ENCODE assay signal across 12 cellular contexts in genomic region chr22:21623402-21623970, GRCh38. TPM values are rescaled to one million over a fixed set of nuclear protein-coding genes. Genes with fewer than 3 reads are reported as not detected.
A peak's percentile ranks its signal among the peaks of the same experiment; 100 is the strongest.
DNase-seq lines count a peak whose midpoint lies in the region; ATAC-seq and TF ChIP-seq lines count a peak whose summit lies in the region.
"Had no signal": no experiment of that assay in that cellular context is flagged by ENCODE, and none has a peak within 500 bp of the region (broad histone marks: within the 10 kb centered on the region; RNA-seq: fewer than 3 reads in every experiment).

No MANE protein-coding gene starts in this region.

- H3K23ac ChIP-seq in neuronal stem cell (ENCODE audit: low read depth, low read length, poor library complexity), result peak overlapping the region; percentile 68

- no peaks in the 10 kb centered on the region for H3K27me3 ChIP-seq in AG04450 (ENCODE audit: control insufficient read depth, insufficient read depth, low read length)
- H3K27me3 ChIP-seq in HUES48 (ENCODE audit: control insufficient read depth, insufficient read depth, low read length), result no peaks in the 10 kb centered on the region
- H3K27me3 ChIP-seq in breast epithelium, result no peaks in the 10 kb centered on the region
- no peaks in the 10 kb centered on the region for H3K27me3 ChIP-seq in neuronal stem cell (ENCODE audit: control insufficient read depth in 3 of 3, insufficient read depth in 3 of 3, low read depth in 1 of 3, low read length in 3 of 3)
- no peaks in the 10 kb centered on the region for H3K27me3 ChIP-seq in naive thymus-derived CD4-positive, alpha-beta T cell (ENCODE audit: control insufficient read depth in 2 of 2, insufficient read depth in 2 of 2, low read length in 2 of 2)
- H3K27me3 ChIP-seq: hepatocyte had no signal

- H3K79me1 ChIP-seq in neuronal stem cell (ENCODE audit: low read depth, low read length), result peaks cover 10% of the 10 kb centered on the region

- no peak overlapping the region for H2BK12ac ChIP-seq in neuronal stem cell (ENCODE audit: low read length)

- no peak for ATAC-seq in naive thymus-derived CD4-positive, alpha-beta T cell
- ATAC-seq in activated CD8-positive, alpha-beta T cell treated with anti-CD3 and anti-CD28 coated beads for 36 hours, result no peak

- H3K4ac ChIP-seq in neuronal stem cell (ENCODE audit: low read length), result no peak overlapping the region

- intact Hi-C loops in breast epithelium (cut with DNase I; ENCODE audit: low total_unique reads), result no loop called here
- intact Hi-C loops in lower leg skin (cut with DNase I; ENCODE audit: low total_unique reads), result no loop called here
- intact Hi-C loops in naive thymus-derived CD4-positive, alpha-beta T cell (cut with micrococcal nuclease), result no loop called here
- intact Hi-C loops in activated CD8-positive, alpha-beta T cell treated with anti-CD3 and anti-CD28 coated beads for 36 hours (cut with micrococcal nuclease), result no loop called here

- no peak overlapping the region for H2BK15ac ChIP-seq in neuronal stem cell (ENCODE audit: low read length)

- no peak overlapping the region for H2BK5ac ChIP-seq in neuronal stem cell (ENCODE audit: low read length)

- TF ChIP-seq CTCF in AG04450 (IDR thresholded peaks at IDR 0.05; ENCODE audit: low read depth, low read length) (no peak), breast epithelium (IDR thresholded peaks at IDR 0.05) (no peak), lower leg skin (IDR thresholded peaks at IDR 0.05) (no peak)
- no peak for TF ChIP-seq CTCF in activated CD8-positive, alpha-beta T cell treated with anti-CD3 and anti-CD28 coated beads for 36 hours (IDR thresholded peaks at IDR 0.05)

- H2BK120ac ChIP-seq in neuronal stem cell (ENCODE audit: low read depth, low read length), result no peak overlapping the region

- H3K4me1 Mint-ChIP-seq in naive thymus-derived CD4-positive, alpha-beta T cell, result peaks cover 28 to 57% (median 40%) of the 10 kb centered on the region in 7 donors
- H3K4me1 Mint-ChIP-seq in activated CD8-positive, alpha-beta T cell treated with anti-CD3 and anti-CD28 coated beads for 36 hours (ENCODE audit: low read depth), result peaks cover 30% of the 10 kb centered on the region

- no peaks in the 10 kb centered on the region for H3K9me3 Mint-ChIP-seq in naive thymus-derived CD4-positive, alpha-beta T cell
- H3K9me3 Mint-ChIP-seq in activated CD8-positive, alpha-beta T cell treated with anti-CD3 and anti-CD28 coated beads for 36 hours, result no peaks in the 10 kb centered on the region

- peak overlapping the region; percentile 6 for H3K14ac ChIP-seq in neuronal stem cell (ENCODE audit: low read length)

- DNase-seq in AG04450 (ENCODE audit: low read depth, low spot score) (no peak), breast epithelium (ENCODE audit: low spot score in 2 of 2) (no peak), neuronal stem cell (ENCODE audit: low spot score) (no peak), lower leg skin (ENCODE audit: low spot score in 2 of 2) (no peak), NCI-H345 treated with DMSO at 0.1 percent for 48 hours (lab: John Stamatoyannopoulos, UW; ENCODE audit: unreplicated experiment) (no peak)
- no peak for DNase-seq in naive thymus-derived CD4-positive, alpha-beta T cell
- no peak for DNase-seq in activated CD8-positive, alpha-beta T cell treated with anti-CD3 and anti-CD28 coated beads for 36 hours
- DNase-seq: GOT3, mesenchymal stem cell, NCI-H2227 treated with DMSO at 0.1 percent for 48 hours had no signal

- H3K4me1 ChIP-seq in HUES48 (ENCODE audit: control insufficient read depth, insufficient read depth, low read length) (no peaks in the 10 kb centered on the region), breast epithelium (peaks cover 4 to 14% of the 10 kb centered on the region in 2 donors), neuronal stem cell (ENCODE audit: control insufficient read depth in 2 of 2, insufficient read depth in 1 of 2, low read depth in 1 of 2, low read length in 2 of 2) (peaks cover 5 to 6% of the 10 kb centered on the region in 2 donors)
- H3K4me1 ChIP-seq in naive thymus-derived CD4-positive, alpha-beta T cell (ENCODE audit: control insufficient read depth in 2 of 2, insufficient read depth in 2 of 2, low read length in 2 of 2), result peaks cover 6 to 21% of the 10 kb centered on the region in 2 donors

- no peaks in the 10 kb centered on the region; the same call in 1 of the 2 replicates for H3K9me3 ChIP-seq in AG04450 (ENCODE audit: control insufficient read depth, insufficient read depth, low read length)
- no peaks in the 10 kb centered on the region for H3K9me3 ChIP-seq in HUES48 (ENCODE audit: control insufficient read depth, insufficient read depth, low read length)
- no peaks in the 10 kb centered on the region for H3K9me3 ChIP-seq in breast epithelium
- H3K9me3 ChIP-seq in neuronal stem cell (replicated peaks in 1 of 2; ENCODE audit: control insufficient read depth in 2 of 2, insufficient read depth in 1 of 2, low read depth in 1 of 2, low read length in 2 of 2), result peaks cover 0 to 3% of the 10 kb centered on the region in 2 donors
- H3K9me3 ChIP-seq in naive thymus-derived CD4-positive, alpha-beta T cell (ENCODE audit: control insufficient read depth in 2 of 3, low read length in 3 of 3), result no peaks in the 10 kb centered on the region

- H2AK5ac ChIP-seq in neuronal stem cell (ENCODE audit: low read depth, low read length), result no peak overlapping the region

- no peak overlapping the region for H4K91ac ChIP-seq in neuronal stem cell (ENCODE audit: low read depth, low read length, poor library complexity)

- H3K36me3 ChIP-seq in HUES48 (ENCODE audit: control insufficient read depth, insufficient read depth, low read length) (peaks cover 39% of the 10 kb centered on the region), breast epithelium (no peaks in the 10 kb centered on the region), neuronal stem cell (replicated peaks in 1 of 2; ENCODE audit: control insufficient read depth in 2 of 2, insufficient read depth in 2 of 2, low read length in 2 of 2) (peaks cover 23 to 77% of the 10 kb centered on the region in 2 donors)
- H3K36me3 ChIP-seq in naive thymus-derived CD4-positive, alpha-beta T cell (ENCODE audit: control insufficient read depth in 2 of 3, insufficient read depth in 3 of 3, low read length in 3 of 3), result peaks cover 0 to 52% (median 6%) of the 10 kb centered on the region in 3 experiments

- H3K27ac ChIP-seq in AG04450 (ENCODE audit: low read depth, low read length), result peak overlapping the region; percentile 39
- H3K27ac ChIP-seq in HUES48 (ENCODE audit: low read depth, low read length), result peak overlapping the region; percentile 9
- peak overlapping the region; percentile 36 to 46 for H3K27ac ChIP-seq in breast epithelium
- no peak overlapping the region for H3K27ac ChIP-seq in neuronal stem cell (replicated peaks; ENCODE audit: low read length)
- H3K27ac ChIP-seq in naive thymus-derived CD4-positive, alpha-beta T cell (ENCODE audit: low read depth, low read length), result no peak overlapping the region
- H3K27ac ChIP-seq: hepatocyte had no signal

- H3K4me3 Mint-ChIP-seq in naive thymus-derived CD4-positive, alpha-beta T cell, result no peak overlapping the region
- no peak overlapping the region for H3K4me3 Mint-ChIP-seq in activated CD8-positive, alpha-beta T cell treated with anti-CD3 and anti-CD28 coated beads for 36 hours

- WGBS in neuronal stem cell (ENCODE audit: extremely low coverage in 2 of 2, insufficient read length in 2 of 2, insufficient replicate concordance in 1 of 2), 2 donors, result no CpG with 5 or more reads among the region's 11 CpGs
- 48 to 57% methylated on average over 11 of the region's 11 CpGs for WGBS in lower leg skin, 2 donors

- H3K36me3 Mint-ChIP-seq in naive thymus-derived CD4-positive, alpha-beta T cell, result peaks cover 0 to 25% (median 6%) of the 10 kb centered on the region in 5 donors
- peaks cover 29% of the 10 kb centered on the region for H3K36me3 Mint-ChIP-seq in activated CD8-positive, alpha-beta T cell treated with anti-CD3 and anti-CD28 coated beads for 36 hours (ENCODE audit: low read depth)

- no peak overlapping the region for H3K4me2 ChIP-seq in neuronal stem cell (ENCODE audit: insufficient read depth, low read length, poor library complexity, severe bottlenecking)
- H3K4me2 ChIP-seq: hepatocyte had no signal

- H2AFZ ChIP-seq in neuronal stem cell (ENCODE audit: low read length), result no peak overlapping the region
- H2AFZ ChIP-seq: hepatocyte had no signal

- H3K18ac ChIP-seq in neuronal stem cell (ENCODE audit: low read length), result no peak overlapping the region

- H3K4me3 ChIP-seq in AG04450 (ENCODE audit: low read depth, low read length) (no peak overlapping the region), HUES48 (ENCODE audit: low read depth, low read length) (no peak overlapping the region), breast epithelium (no peak overlapping the region), neuronal stem cell (ENCODE audit: low read length in 2 of 2) (no peak overlapping the region), lower leg skin (ENCODE audit: low read depth, poor library complexity, severe bottlenecking) (no peak overlapping the region)
- no peak overlapping the region for H3K4me3 ChIP-seq in naive thymus-derived CD4-positive, alpha-beta T cell (ENCODE audit: low read length)
- H3K4me3 ChIP-seq: hepatocyte had no signal

- no peak overlapping the region for H4K8ac ChIP-seq in neuronal stem cell (ENCODE audit: low read depth, low read length)

- CTCF ChIA-PET in AG04450 (lab: Charles Lee), result no interaction called here
- CTCF ChIA-PET in naive thymus-derived CD4-positive, alpha-beta T cell (lab: Charles Lee), result interaction anchor here (0.9 kb wide), 1 partner anchor 22 kb away, joined by 4 read pairs; no protein-coding TSS in a partner anchor
- CTCF ChIA-PET in activated CD8-positive, alpha-beta T cell treated with anti-CD3 and anti-CD28 coated beads for 36 hours (lab: Charles Lee), result interaction anchor here (0.6 to 6.5 kb wide), 7 partner anchors 9 to 23 kb away, joined by 3 to 37 read pairs (median 3); partner anchors contain the start of genes CCDC116 and SDF2L1

- H3K9ac ChIP-seq in HUES48 (ENCODE audit: low read depth, low read length), result no peak overlapping the region
- H3K9ac ChIP-seq in neuronal stem cell (ENCODE audit: low read depth, low read length, poor library complexity), result no peak overlapping the region

- no peak for TF ChIP-seq POLR2A in breast epithelium (IDR thresholded peaks at IDR 0.05)
- no peak for TF ChIP-seq POLR2A in lower leg skin (IDR thresholded peaks at IDR 0.05)

- POLR2A ChIA-PET in AG04450 (lab: Yijun Ruan, JAX), result no interaction called here
- POLR2A ChIA-PET in naive thymus-derived CD4-positive, alpha-beta T cell (lab: Charles Lee), result interaction anchor here (0.7 to 1.1 kb wide), 2 partner anchors 13 to 14 kb away, joined by 3 read pairs; no protein-coding TSS in a partner anchor
- POLR2A ChIA-PET in activated CD8-positive, alpha-beta T cell treated with anti-CD3 and anti-CD28 coated beads for 36 hours (lab: Charles Lee), result interaction anchor here (2.2 kb wide), 1 partner anchor 19 kb away, joined by 11 read pairs; the partner anchor contains the start of gene SDF2L1

- peak overlapping the region in 3 of 9 donors; percentile 47 to 78 (median 48) for H3K27ac Mint-ChIP-seq in naive thymus-derived CD4-positive, alpha-beta T cell
- no peak overlapping the region for H3K27ac Mint-ChIP-seq in activated CD8-positive, alpha-beta T cell treated with anti-CD3 and anti-CD28 coated beads for 36 hours

- no peaks in the 10 kb centered on the region for H3K27me3 Mint-ChIP-seq in naive thymus-derived CD4-positive, alpha-beta T cell
- no peaks in the 10 kb centered on the region for H3K27me3 Mint-ChIP-seq in activated CD8-positive, alpha-beta T cell treated with anti-CD3 and anti-CD28 coated beads for 36 hours

RNA-seq across cellular contexts. Expression of gene YDJC, which starts 6.3 kb away (rescaled TPM):
- polyA plus RNA-seq in AG04450 (2011; rRNA removed), result 9.0 and 12.2 TPM in 2 replicates
- polyA minus RNA-seq in AG04450 (2011; rRNA and poly(A)+ RNA removed), result 3.4 and 4.4 TPM in 2 replicates
- total RNA-seq in breast epithelium, result 10 to 100 TPM; 15.4 to 33.2 (median 28.2) TPM
- 14.9 TPM for polyA plus RNA-seq in neuronal stem cell (2013, experiment 1 of 2)
- polyA plus RNA-seq in neuronal stem cell (2013, experiment 2 of 2), result 14.0 TPM
- 10 to 100 TPM; 42.2 to 72.2 (median 56.5) TPM for total RNA-seq in lower leg skin
- 10 to 100 TPM; 29.0 to 56.0 (median 38.0) TPM for total RNA-seq in naive thymus-derived CD4-positive, alpha-beta T cell
- 10 to 100 TPM; 51.4 to 75.8 TPM for polyA plus RNA-seq in naive thymus-derived CD4-positive, alpha-beta T cell
- 10 to 100 TPM; 60.1 to 64.9 TPM for total RNA-seq in activated CD8-positive, alpha-beta T cell treated with anti-CD3 and anti-CD28 coated beads for 36 hours

RNA-seq across cellular contexts. Expression of gene CCDC116, which starts 9.1 kb away (rescaled TPM):
- 0.06 and 0.16 TPM in 2 replicates for polyA plus RNA-seq in AG04450 (2011; rRNA removed)
- polyA minus RNA-seq in AG04450 (2011; rRNA and poly(A)+ RNA removed), result 0.13 TPM in 1 of 2 replicates, not detected in the other
- under 1 TPM in 2 of 3 donors, not detected in 1; 0.15 to 0.33 TPM for total RNA-seq in breast epithelium
- 0.10 TPM for polyA plus RNA-seq in neuronal stem cell (2013, experiment 1 of 2)
- polyA plus RNA-seq in neuronal stem cell (2013, experiment 2 of 2), result 0.18 TPM
- under 1 TPM in 2 of 4 donors, not detected in 2; 0.23 to 0.49 TPM for total RNA-seq in lower leg skin
- under 1 TPM in 4 of 5 experiments, not detected in 1; 0.21 to 0.43 (median 0.27) TPM for total RNA-seq in naive thymus-derived CD4-positive, alpha-beta T cell
- not detected for polyA plus RNA-seq in naive thymus-derived CD4-positive, alpha-beta T cell
- under 1 TPM in 1 of 2 experiments, not detected in 1; 0.45 TPM for total RNA-seq in activated CD8-positive, alpha-beta T cell treated with anti-CD3 and anti-CD28 coated beads for 36 hours

RNA-seq across cellular contexts. Expression of gene SDF2L1, which starts 18.6 kb away (rescaled TPM):
- polyA plus RNA-seq in AG04450 (2011; rRNA removed), result 12.6 and 17.8 TPM in 2 replicates
- 6.8 and 7.4 TPM in 2 replicates for polyA minus RNA-seq in AG04450 (2011; rRNA and poly(A)+ RNA removed)
- total RNA-seq in breast epithelium (10 to 100 TPM; 23.1 to 50.1 (median 26.6) TPM), lower leg skin (10 to 100 TPM in 3 of 4 donors, 1 to 10 TPM in 1; 8.2 to 21.4 (median 19.6) TPM)
- 9.6 TPM for polyA plus RNA-seq in neuronal stem cell (2013, experiment 1 of 2)
- 9.4 TPM for polyA plus RNA-seq in neuronal stem cell (2013, experiment 2 of 2)
- total RNA-seq in naive thymus-derived CD4-positive, alpha-beta T cell, result 10 to 100 TPM; 22.1 to 99.8 (median 31.7) TPM
- polyA plus RNA-seq in naive thymus-derived CD4-positive, alpha-beta T cell, result 10 to 100 TPM; 70.2 to 72.4 TPM
- total RNA-seq in activated CD8-positive, alpha-beta T cell treated with anti-CD3 and anti-CD28 coated beads for 36 hours, result 10 to 100 TPM; 38.6 to 41.3 TPM

RNA-seq across cellular contexts. Expression of gene PPIL2, which starts 42.3 kb away (rescaled TPM):
- polyA plus RNA-seq in AG04450 (2011; rRNA removed), result 40.6 and 48.6 TPM in 2 replicates
- polyA minus RNA-seq in AG04450 (2011; rRNA and poly(A)+ RNA removed), result 39.5 and 40.5 TPM in 2 replicates
- total RNA-seq in breast epithelium (10 to 100 TPM; 23.5 to 45.6 (median 39.4) TPM), lower leg skin (10 to 100 TPM; 22.3 to 44.2 (median 27.5) TPM)
- polyA plus RNA-seq in neuronal stem cell (2013, experiment 1 of 2), result 23.0 TPM
- polyA plus RNA-seq in neuronal stem cell (2013, experiment 2 of 2), result 23.7 TPM
- 10 to 100 TPM; 69.5 to 81.8 (median 74.7) TPM for total RNA-seq in naive thymus-derived CD4-positive, alpha-beta T cell
- polyA plus RNA-seq in naive thymus-derived CD4-positive, alpha-beta T cell, result 10 to 100 TPM; 27.1 to 46.4 TPM
- total RNA-seq in activated CD8-positive, alpha-beta T cell treated with anti-CD3 and anti-CD28 coated beads for 36 hours, result 10 to 100 TPM; 41.5 to 42.5 TPM

RNA-seq across cellular contexts. Expression of gene UBE2L3, which starts 56.0 kb away (rescaled TPM):
- polyA plus RNA-seq in AG04450 (2011; rRNA removed), result 72.7 and 77.2 TPM in 2 replicates
- 47.8 and 51.0 TPM in 2 replicates for polyA minus RNA-seq in AG04450 (2011; rRNA and poly(A)+ RNA removed)
- total RNA-seq in breast epithelium, result 10 to 100 TPM; 34.1 to 40.8 (median 38.3) TPM
- 99.7 TPM for polyA plus RNA-seq in neuronal stem cell (2013, experiment 1 of 2)
- polyA plus RNA-seq in neuronal stem cell (2013, experiment 2 of 2), result 102 TPM
- 10 to 100 TPM; 28.0 to 42.4 (median 40.5) TPM for total RNA-seq in lower leg skin
- total RNA-seq in naive thymus-derived CD4-positive, alpha-beta T cell, result 10 to 100 TPM; 22.5 to 55.0 (median 34.2) TPM
- 100 to 1,000 TPM in 1 of 2 donors, 10 to 100 TPM in 1; 89.8 to 101 TPM for polyA plus RNA-seq in naive thymus-derived CD4-positive, alpha-beta T cell
- total RNA-seq in activated CD8-positive, alpha-beta T cell treated with anti-CD3 and anti-CD28 coated beads for 36 hours, result 10 to 100 TPM; 50.3 to 54.9 TPM

Comparison
In these comparisons a context has a peak if more than half of its experiments do, and no peak if none do; other contexts are left out.
1. H3K27ac ChIP-seq: peak in AG04450 (single experiment), HUES48 (single experiment) and breast epithelium (2 of 2); none in neuronal stem cell (single experiment) and naive thymus-derived CD4-positive, alpha-beta T cell (single experiment).